ENCODE assay signal across 20 cellular contexts in the genomic region with DNA sequence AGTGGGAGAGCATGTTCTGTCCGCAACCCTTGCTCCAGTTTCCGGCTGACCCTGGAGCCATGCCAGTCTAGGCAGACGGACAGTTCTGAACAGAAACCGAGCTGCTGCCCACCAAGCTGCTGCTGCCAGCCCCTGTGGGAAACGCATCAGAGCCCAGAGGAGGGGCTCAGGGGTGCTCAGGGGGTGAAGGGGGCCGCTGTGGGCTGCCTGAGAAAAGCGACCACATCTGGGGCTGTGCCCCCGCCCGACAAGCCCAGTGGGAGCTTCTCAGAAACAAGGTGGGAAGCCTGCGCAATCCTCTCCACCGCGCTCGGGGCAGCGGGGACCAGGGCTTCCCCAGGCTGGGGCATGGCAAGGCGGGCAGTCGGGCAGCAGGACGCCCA. TPM values are rescaled to one million over a fixed set of nuclear protein-coding genes. Genes with fewer than 3 reads are reported as not detected.
DNase-seq lines count a peak whose midpoint lies in the region; ATAC-seq and TF ChIP-seq lines count a peak whose summit lies in the region.
"Had no signal": no experiment of that assay in that cellular context is flagged by ENCODE, and none has a peak within 500 bp of the region (broad histone marks: within the 10 kb centered on the region; RNA-seq: fewer than 3 reads in every experiment).

No MANE protein-coding gene starts in this region.

- intact Hi-C loops in mucosa of descending colon (cut with DNase I, micrococcal nuclease): no loop called here

- no peak for TF ChIP-seq CTCF in fibroblast of pulmonary artery (IDR thresholded peaks at IDR 0.05; ENCODE audit: low read length, missing control alignments)
- TF ChIP-seq CTCF in mucosa of descending colon (IDR thresholded peaks at IDR 0.05): no peak

- no peak overlapping the region for H3K4me3 Mint-ChIP-seq in stimulated activated naive CD8-positive, alpha-beta T cell treated with anti-CD3 and anti-CD28 coated beads, Interleukin-15, amount 100 ng/mL, for 72 hours
- H3K4me3 Mint-ChIP-seq: CD8-positive, alpha-beta T cell had no signal

- H3K27me3 Mint-ChIP-seq in stimulated activated naive CD8-positive, alpha-beta T cell treated with anti-CD3 and anti-CD28 coated beads, Interleukin-15, amount 100 ng/mL, for 72 hours: peaks cover 22% of the 10 kb centered on the region

- DNase-seq in stimulated activated naive CD8-positive, alpha-beta T cell treated with anti-CD3 and anti-CD28 coated beads, Interleukin-15, amount 100 ng/mL, for 72 hours: no peak
- DNase-seq in stimulated activated naive CD8-positive, alpha-beta T cell treated with anti-CD3 and anti-CD28 coated beads, Interleukin-15, Interleukin-2, amounts not matched to agents 100 U/mL and 50 U/mL, for 24 hours: no peak
- DNase-seq in fibroblast of pulmonary artery (ENCODE audit: low read depth) (peak; percentile 8), mucosa of descending colon (peak in 2 of 3 donors; percentile 29 to 34), pons (ENCODE audit: low spot score) (no peak)
- DNase-seq: C1 segment of cervical spinal cord; CD8-positive, alpha-beta T cell; DMS 273 treated with DMSO at 0.1 percent for 48 hours; DMS79; KBM-7; NCI-H2029; NCI-H446; NCI-H524 treated with DMSO at 0.1 percent for 48 hours; NCI-H82; PC-9; SHP77 had no signal

- H3K4me3 ChIP-seq in fibroblast of pulmonary artery (replicated peaks; ENCODE audit: low read depth, low read length): no peak overlapping the region
- no peak overlapping the region for H3K4me3 ChIP-seq in mucosa of descending colon
- H3K4me3 ChIP-seq: PC-9 had no signal

- no peak overlapping the region for H3K27ac Mint-ChIP-seq in stimulated activated naive CD8-positive, alpha-beta T cell treated with anti-CD3 and anti-CD28 coated beads, Interleukin-15, amount 100 ng/mL, for 72 hours
- H3K27ac Mint-ChIP-seq: CD8-positive, alpha-beta T cell had no signal

- H3K9me3 ChIP-seq in mucosa of descending colon: no peaks in the 10 kb centered on the region

- no peaks in the 10 kb centered on the region for H3K36me3 ChIP-seq in mucosa of descending colon (ENCODE audit: low read depth)

- H3K9me3 Mint-ChIP-seq in stimulated activated naive CD8-positive, alpha-beta T cell treated with anti-CD3 and anti-CD28 coated beads, Interleukin-15, amount 100 ng/mL, for 72 hours: no peaks in the 10 kb centered on the region
- H3K9me3 Mint-ChIP-seq: CD8-positive, alpha-beta T cell had no signal

- H3K4me1 ChIP-seq in mucosa of descending colon (ENCODE audit: low read depth): no peaks in the 10 kb centered on the region

- H3K4me1 Mint-ChIP-seq in stimulated activated naive CD8-positive, alpha-beta T cell treated with anti-CD3 and anti-CD28 coated beads, Interleukin-15, amount 100 ng/mL, for 72 hours: no peaks in the 10 kb centered on the region

- peak; percentile 19 for ATAC-seq in stimulated activated naive CD8-positive, alpha-beta T cell treated with anti-CD3 and anti-CD28 coated beads, Interleukin-15, amount 100 ng/mL, for 72 hours
- no peak for ATAC-seq in stimulated activated naive CD8-positive, alpha-beta T cell treated with anti-CD3 and anti-CD28 coated beads, Interleukin-15, Interleukin-2, amounts not matched to agents 100 U/mL and 50 U/mL, for 24 hours
- peak; percentile 27 for ATAC-seq in mucosa of descending colon
- no peak for ATAC-seq in HG03097 (IDR thresholded peaks at IDR 0.05; ENCODE audit: low FRiP score, unreplicated experiment)
- ATAC-seq in GM19397 (IDR thresholded peaks at IDR 0.05; ENCODE audit: unreplicated experiment): no peak
- ATAC-seq: CD8-positive, alpha-beta T cell had no signal

RNA-seq across cellular contexts. Expression of a gene that starts 38.8 kb away (rescaled TPM):
- 1 to 10 TPM in 1 of 3 donors, under 1 TPM in 1, not detected in 1; 0.78 to 1.0 TPM for total RNA-seq in mucosa of descending colon
- total RNA-seq: CD8-positive, alpha-beta T cell; LHCN-M2; PC-9; RPMI7951 had no signal

Comparison
In these comparisons a context has a peak if more than half of its experiments do, and no peak if none do; other contexts are left out.
1. ATAC-seq: peak in stimulated activated naive CD8-positive, alpha-beta T cell treated with anti-CD3 and anti-CD28 coated beads, Interleukin-15, amount 100 ng/mL, for 72 hours (single experiment) and mucosa of descending colon (single experiment); none in stimulated activated naive CD8-positive, alpha-beta T cell treated with anti-CD3 and anti-CD28 coated beads, Interleukin-15, Interleukin-2, amounts not matched to agents 100 U/mL and 50 U/mL, for 24 hours (single experiment), HG03097 (single experiment) and GM19397 (single experiment).
2. DNase-seq: peak in fibroblast of pulmonary artery (single experiment) and mucosa of descending colon (2 of 3); none in stimulated activated naive CD8-positive, alpha-beta T cell treated with anti-CD3 and anti-CD28 coated beads, Interleukin-15, amount 100 ng/mL, for 72 hours (0 of 2), stimulated activated naive CD8-positive, alpha-beta T cell treated with anti-CD3 and anti-CD28 coated beads, Interleukin-15, Interleukin-2, amounts not matched to agents 100 U/mL and 50 U/mL, for 24 hours (single experiment) and pons (single experiment).